ENCODE assay signal across 9 cellular contexts in the genomic region with DNA sequence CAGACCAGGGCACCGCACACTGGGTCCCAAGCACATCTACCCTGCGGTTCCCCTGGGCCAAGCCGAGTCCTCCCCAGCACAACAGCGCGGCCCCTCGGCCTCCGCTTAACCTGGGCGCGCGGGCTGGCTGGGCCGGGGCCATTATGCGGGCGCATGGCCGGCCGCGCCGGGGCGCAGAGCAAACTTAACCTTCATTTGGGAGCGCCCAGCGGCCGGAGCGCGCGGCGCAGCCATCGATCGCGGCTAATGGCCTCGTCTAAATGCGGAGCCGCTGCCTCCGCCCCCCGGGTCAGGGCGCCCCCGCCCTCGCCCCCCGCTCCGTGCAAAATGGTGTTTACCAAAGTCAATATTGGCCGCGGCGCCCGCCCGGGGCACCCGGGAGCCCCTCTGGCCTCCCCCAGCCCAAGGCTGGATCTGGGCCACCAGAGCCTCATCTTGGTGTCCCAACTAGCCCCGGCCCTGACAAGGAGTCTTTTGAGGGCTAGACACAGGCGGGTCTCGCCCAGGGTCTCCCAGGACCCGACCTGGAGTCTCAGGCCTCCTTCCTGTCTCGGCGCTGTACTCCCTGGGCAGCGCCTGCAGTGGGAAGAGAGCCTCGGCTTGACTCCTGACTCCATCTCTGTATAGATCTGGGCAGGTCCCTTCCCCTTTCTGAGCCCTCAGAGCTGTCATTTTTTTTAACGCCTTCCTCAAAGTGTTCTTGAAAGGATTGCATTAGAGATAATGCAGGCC.
DNase-seq lines count a peak whose midpoint lies in the region; ATAC-seq, FAIRE-seq and TF ChIP-seq lines count a peak whose summit lies in the region.
"Had no signal": no experiment of that assay in that cellular context is flagged by ENCODE, and none has a peak within 500 bp of the region (broad histone marks: within the 10 kb centered on the region; RNA-seq: fewer than 3 reads in every experiment).

No MANE protein-coding gene starts in this region.

- TF ChIP-seq POLR2A in GM12891 (IDR thresholded peaks at IDR 0.05; ENCODE audit: low read depth, low read length), result no peak

- H3K9ac ChIP-seq in HUES6 (ENCODE audit: low read length), result peak overlapping the region; percentile 7
- H3K9ac ChIP-seq in rectal smooth muscle tissue (ENCODE audit: low read length), result no peak overlapping the region

- intact Hi-C loops in left cardiac atrium (cut with DNase I), result loop anchor here in 1 of 2 donors (5.0 kb wide), 1 partner anchor 293 kb away; no protein-coding TSS in a partner anchor

- ATAC-seq in left cardiac atrium (peak; percentile 20 to 21), HG03457 (IDR thresholded peaks at IDR 0.05; ENCODE audit: unreplicated experiment) (no peak)

- peaks cover 76% of the 10 kb centered on the region for H3K27me3 ChIP-seq in HUES6 (ENCODE audit: control insufficient read depth, insufficient read depth, low read length)
- H3K27me3 ChIP-seq in rectal smooth muscle tissue (ENCODE audit: control insufficient read depth, insufficient read depth, low read length), result peaks cover 9% of the 10 kb centered on the region
- H3K27me3 ChIP-seq in effector memory CD4-positive, alpha-beta T cell (replicated peaks; ENCODE audit: control insufficient read depth, insufficient read depth, low read length, poor library complexity, severe bottlenecking), result peaks cover 10% of the 10 kb centered on the region

- H3K36me3 ChIP-seq in HUES6 (ENCODE audit: control insufficient read depth, insufficient read depth, low read length) (no peaks in the 10 kb centered on the region), rectal smooth muscle tissue (ENCODE audit: control insufficient read depth, insufficient read depth, low read length) (no peaks in the 10 kb centered on the region)
- no peaks in the 10 kb centered on the region for H3K36me3 ChIP-seq in effector memory CD4-positive, alpha-beta T cell (ENCODE audit: control insufficient read depth, insufficient read depth, low read length)

- H3K9me3 ChIP-seq in HUES6 (ENCODE audit: control insufficient read depth, insufficient read depth, low read depth, low read length), result no peaks in the 10 kb centered on the region
- no peaks in the 10 kb centered on the region for H3K9me3 ChIP-seq in effector memory CD4-positive, alpha-beta T cell (ENCODE audit: control insufficient read depth, low read length)

- H3K4me3 ChIP-seq in HUES6 (ENCODE audit: low read depth, low read length) (peak overlapping the region; percentile 51), rectal smooth muscle tissue (ENCODE audit: low read length) (peak overlapping the region; percentile 26)
- no peak overlapping the region for H3K4me3 ChIP-seq in effector memory CD4-positive, alpha-beta T cell (ENCODE audit: insufficient read depth, low read depth, low read length, poor library complexity, severe bottlenecking)

- peaks cover 18% of the 10 kb centered on the region for H3K4me1 ChIP-seq in HUES6 (ENCODE audit: control insufficient read depth, insufficient read depth, low read length)
- no peaks in the 10 kb centered on the region for H3K4me1 ChIP-seq in rectal smooth muscle tissue (ENCODE audit: control insufficient read depth, insufficient read depth, low read length)
- H3K4me1 ChIP-seq in effector memory CD4-positive, alpha-beta T cell (ENCODE audit: control insufficient read depth, insufficient read depth, low read length, poor library complexity, severe bottlenecking), result peaks cover 4% of the 10 kb centered on the region

- FAIRE-seq in GM12891 (lab: Jason Lieb, UNC), result no peak
- FAIRE-seq: GM19239 had no signal

- H3K27ac ChIP-seq in HUES6 (ENCODE audit: low read depth, low read length) (no peak overlapping the region), rectal smooth muscle tissue (ENCODE audit: low read depth, low read length) (no peak overlapping the region)
- H3K27ac ChIP-seq in effector memory CD4-positive, alpha-beta T cell (ENCODE audit: insufficient read depth, low read length, poor library complexity, severe bottlenecking), result no peak overlapping the region

- peak; percentile 46 for DNase-seq in RPMI8226
- DNase-seq in left cardiac atrium, result peak; percentile 37
- DNase-seq in effector memory CD4-positive, alpha-beta T cell, result no peak
- DNase-seq in GM12891 (ENCODE audit: insufficient read length, low spot score), result no peak
- DNase-seq: GF-D8 had no signal

TF ChIP-seq in GM12891, 5 proteins besides CTCF, POLR2A, EP300 and RAD21:
- TF ChIP-seq TAF1 (IDR thresholded peaks at IDR 0.05; ENCODE audit: low read depth, low read length) (no peak), POU2F2 (IDR thresholded peaks at IDR 0.05; ENCODE audit: low read depth, low read length) (no peak), SPI1 (IDR thresholded peaks at IDR 0.05; ENCODE audit: low read depth, low read length) (no peak), POLR2AphosphoS5 (IDR thresholded peaks at IDR 0.05; ENCODE audit: low read depth, low read length) (no peak), PAX5 (IDR thresholded peaks at IDR 0.05; ENCODE audit: insufficient read depth, low read length, severe bottlenecking) (no peak)

Comparison
In these comparisons a context has a peak if more than half of its experiments do, and no peak if none do; other contexts are left out.
1. DNase-seq: peak in RPMI8226 (single experiment) and left cardiac atrium (single experiment); none in effector memory CD4-positive, alpha-beta T cell (0 of 3) and GM12891 (single experiment).